ENCODE assay signal across 8 cellular contexts in the genomic region with DNA sequence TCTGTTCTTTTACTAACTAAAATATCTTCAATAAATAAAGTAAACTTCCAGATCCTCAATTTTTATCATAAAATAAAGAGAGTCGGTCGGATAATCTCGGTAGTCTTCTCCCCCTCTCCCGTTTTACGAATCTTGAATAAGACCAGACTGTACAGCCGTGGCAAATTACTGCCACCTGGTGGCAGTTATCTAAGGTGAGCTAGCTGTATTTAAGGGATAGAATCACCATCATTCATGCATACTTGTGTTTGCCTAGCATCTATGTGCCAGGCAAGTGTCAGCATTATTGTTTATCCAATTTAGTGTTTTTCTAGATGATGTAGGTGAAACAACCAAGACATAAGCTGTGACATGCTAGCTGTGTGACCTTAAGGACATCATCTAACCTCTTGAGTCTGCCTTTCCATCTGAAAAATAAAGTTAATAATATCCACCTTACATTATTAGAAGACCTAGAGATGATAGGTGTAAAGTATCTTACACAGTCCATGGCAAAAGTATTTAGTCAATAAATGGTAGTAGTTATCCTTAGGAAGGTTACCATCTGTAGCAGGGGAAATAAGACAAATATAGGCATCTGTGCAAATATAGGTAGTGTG. TPM values are rescaled to one million over a fixed set of nuclear protein-coding genes. Genes with fewer than 3 reads are reported as not detected.
A peak's percentile ranks its signal among the peaks of the same experiment; 100 is the strongest.
DNase-seq lines count a peak whose midpoint lies in the region; ATAC-seq and TF ChIP-seq lines count a peak whose summit lies in the region.

No MANE protein-coding gene starts in this region.

- no peaks in the 10 kb centered on the region for H3K9me3 ChIP-seq in RWPE2 (ENCODE audit: severe bottlenecking)

- no peak overlapping the region for H3K27ac ChIP-seq in RWPE2 (ENCODE audit: poor library complexity, severe bottlenecking)

- H3K4me1 ChIP-seq in RWPE2 (ENCODE audit: insufficient read depth, poor library complexity, severe bottlenecking), result no peaks in the 10 kb centered on the region

- H3K27me3 ChIP-seq in RWPE2 (ENCODE audit: insufficient read depth, poor library complexity, severe bottlenecking), result no peaks in the 10 kb centered on the region

- no peaks in the 10 kb centered on the region for H3K36me3 ChIP-seq in RWPE2 (ENCODE audit: low read depth)

- ATAC-seq in GM21619 (IDR thresholded peaks at IDR 0.05; ENCODE audit: unreplicated experiment) (peak; percentile 67), RWPE2 (ENCODE audit: low read depth) (peak; percentile 93)

- DNase-seq in DMS153 (lab: John Stamatoyannopoulos, UW), result peak; percentile 40
- DNase-seq in M059J (ENCODE audit: low read depth), result peak; percentile 76
- no peak for DNase-seq in RWPE2 (ENCODE audit: low spot score)
- DNase-seq in activated naive CD4-positive, alpha-beta T cell treated with anti-CD3 and anti-CD28 coated beads, Interleukin-2, amount 50 U/mL, for 16 hours, result peak; percentile 40
- peak in 41 of 42 donors; percentile 21 to 83 (median 61) for DNase-seq in head of caudate nucleus
- peak; percentile 82 for DNase-seq in renal cortical epithelial cell (ENCODE audit: low read depth)
- no peak for DNase-seq in hepatic stellate cell (ENCODE audit: low spot score)

- intact Hi-C loops in head of caudate nucleus (cut with DNase I), result loop anchor here (10.0 kb wide), 1 partner anchor 502 kb away; no protein-coding TSS in a partner anchor

- peak; percentile 99 for TF ChIP-seq CTCF in RWPE2 (IDR thresholded peaks at IDR 0.05; ENCODE audit: poor library complexity, severe bottlenecking)

- no peak overlapping the region for H3K4me3 ChIP-seq in RWPE2 (ENCODE audit: severe bottlenecking)

RNA-seq across cellular contexts. Expression of a gene that starts 21.3 kb away (rescaled TPM):
- 80.2 and 86.7 TPM in 2 replicates for total RNA-seq in M059J (2014; rRNA removed; shearing (Covaris generic))
- 48.2 and 61.3 TPM in 2 replicates for total RNA-seq in renal cortical epithelial cell

Comparison
In these comparisons a context has a peak if more than half of its experiments do, and no peak if none do; other contexts are left out.
1. DNase-seq: peak in DMS153 (single experiment), M059J (single experiment), activated naive CD4-positive, alpha-beta T cell treated with anti-CD3 and anti-CD28 coated beads, Interleukin-2, amount 50 U/mL, for 16 hours (single experiment), head of caudate nucleus (41 of 42) and renal cortical epithelial cell (single experiment); none in RWPE2 (single experiment) and hepatic stellate cell (single experiment).